Comparison of ENCODE assay signal across 7 cellular contexts in genomic region chr2:146158072-146158674, GRCh38.
"Had no signal": no experiment of that assay in that cellular context is flagged by ENCODE, and none has a peak within 500 bp of the region (broad histone marks: within the 10 kb centered on the region; RNA-seq: fewer than 3 reads in every experiment).

No MANE protein-coding gene starts in this region.

- FAIRE-seq: H1, H54, HTR-8/SVneo had no signal

- ATAC-seq: GM23338 had no signal

- DNase-seq: H9, HCEC 1CT, KBM-7 had no signal

- H3K4me3 ChIP-seq: GM23338 had no signal
